Comparison of ENCODE assay signal across 17 cellular contexts in the genomic region with DNA sequence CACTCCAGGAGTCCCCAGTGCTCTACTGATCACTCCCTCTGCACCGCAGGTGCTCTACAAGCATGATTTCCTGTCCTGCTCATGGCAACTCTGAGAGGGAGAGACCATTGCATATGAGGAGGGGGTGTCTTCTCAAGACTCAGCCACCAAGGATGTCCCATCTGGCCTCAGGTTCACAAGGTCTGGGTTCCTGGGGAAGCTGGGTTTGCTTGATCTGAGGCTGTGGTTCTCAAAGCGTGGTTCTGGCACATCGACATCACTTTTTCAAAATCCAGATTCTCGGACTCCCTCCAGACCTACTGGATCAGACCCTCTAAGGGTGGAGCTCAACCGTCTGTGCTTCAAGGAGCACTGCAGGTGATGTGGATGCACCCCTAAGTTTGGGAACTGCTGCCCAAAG.
"Had no signal": no experiment of that assay in that cellular context is flagged by ENCODE, and none has a peak within 500 bp of the region (broad histone marks: within the 10 kb centered on the region; RNA-seq: fewer than 3 reads in every experiment).

No MANE protein-coding gene starts in this region.

- H3K36me3 ChIP-seq: pancreas, sigmoid colon, stomach, thyroid gland, vagina had no signal

- ATAC-seq: naive thymus-derived CD8-positive, alpha-beta T cell; pancreas; stimulated activated effector memory CD8-positive, alpha-beta T cell treated with anti-CD3 and anti-CD28 coated beads, Interleukin-12 subunit alpha, Interleukin-12 subunit beta, amount 100 ng/mL, for 72 hours had no signal

- H3K9me3 ChIP-seq: pancreas, sigmoid colon, stomach, thyroid gland, vagina had no signal

- H3K4me3 ChIP-seq: hepatocyte, pancreas, sigmoid colon, stomach, thyroid gland, vagina had no signal

- H3K27me3 ChIP-seq: pancreas, sigmoid colon, thyroid gland, vagina had no signal

- H3K27ac ChIP-seq: hepatocyte, pancreas, sigmoid colon, stomach, thyroid gland, vagina had no signal

- DNase-seq: cortex of kidney; effector CD4-positive, alpha-beta T cell; kidney; mesendoderm; naive thymus-derived CD8-positive, alpha-beta T cell; nephron progenitor cell; pancreas; sigmoid colon; stimulated activated CD4-positive, alpha-beta T cell treated with anti-CD3 and anti-CD28 coated beads, Interleukin-2, amount 100 ng/mL, for 24 hours; stimulated activated CD4-positive, alpha-beta T cell treated with anti-CD3 and anti-CD28 coated beads, Interleukin-4, amount 100 ng/mL, for 24 hours; stimulated activated naive CD4-positive, alpha-beta T cell treated with Interleukin-2 at 50 U/mL for 16 hours; stomach; thyroid gland; trophoblast cell had no signal

- H3K4me1 ChIP-seq: pancreas, sigmoid colon, stomach, thyroid gland, vagina had no signal
